In the genomic region with DNA sequence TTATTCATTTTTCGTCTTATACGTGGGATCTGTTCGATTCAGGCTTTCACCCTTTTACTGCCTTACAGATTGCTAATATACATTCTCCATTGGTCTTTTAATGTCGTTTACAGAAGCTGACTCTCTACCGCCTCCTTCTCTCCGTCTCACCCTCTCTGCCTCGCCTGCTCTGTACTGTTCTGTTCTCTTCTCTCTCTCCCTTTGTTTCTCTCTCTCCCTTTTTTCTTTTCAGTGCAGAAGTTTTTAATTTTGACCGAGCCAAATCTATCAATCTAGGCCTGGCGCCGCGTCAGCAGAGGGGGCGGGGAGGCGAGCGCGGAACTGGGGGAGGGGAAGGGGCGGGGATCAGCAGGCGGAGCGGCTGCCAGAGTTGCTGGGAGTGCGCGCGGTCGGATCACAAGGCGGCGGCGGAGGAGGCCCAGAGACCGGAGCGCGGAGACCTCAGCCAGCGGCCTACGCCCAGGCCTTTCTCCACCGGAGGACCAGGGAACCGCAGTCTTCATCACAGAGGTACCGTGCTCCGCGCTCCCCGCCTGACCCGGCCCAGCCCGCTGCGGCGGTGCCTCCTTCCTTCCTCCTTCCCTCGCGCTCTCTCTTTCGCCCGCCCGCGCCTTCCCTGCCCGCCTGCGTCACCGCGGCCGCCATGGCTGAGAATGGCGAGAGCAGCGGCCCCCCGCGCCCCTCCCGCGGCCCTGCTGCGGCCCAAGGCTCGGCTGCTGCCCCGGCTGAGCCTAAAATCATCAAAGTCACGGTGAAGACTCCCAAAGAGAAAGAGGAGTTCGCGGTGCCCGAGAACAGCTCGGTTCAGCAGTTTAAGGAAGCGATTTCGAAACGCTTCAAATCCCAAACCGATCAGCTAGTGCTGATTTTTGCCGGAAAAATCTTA, we compare ENCODE assay signal across 8 cellular contexts. TPM values are rescaled to one million over a fixed set of nuclear protein-coding genes. Genes with fewer than 3 reads are reported as not detected.
DNase-seq lines count a peak whose midpoint lies in the region; ATAC-seq, FAIRE-seq and TF ChIP-seq lines count a peak whose summit lies in the region.

TSS of gene UBQLN2 (plus strand) at position 397 of the 886 bp plus-strand sequence. CDS start at position 644, 247 bp downstream.

- peak; percentile 92 for ATAC-seq in HCT116
- peak; percentile 71 to 72 for ATAC-seq in activated naive CD4-positive, alpha-beta T cell treated with anti-CD3 and anti-CD28 coated beads, Interleukin-2, amount 50 U/mL, for 72 hours
- ATAC-seq in pancreas: peak; percentile 94 to 97 (median 96)

- peaks cover 47% of the 10 kb centered on the region for H3K79me2 ChIP-seq in HCT116 (ENCODE audit: insufficient read depth, low read length)

- RAD21 ChIA-PET in HCT116 (lab: Charles Lee; ENCODE audit: low non-redundant PET in 1 of 2, low total read pairs in 2 of 2, uncharacterized antibody in 2 of 2, unreplicated experiment in 2 of 2): no interaction called here

- no peak; the same call in 1 of the 2 replicates for TF ChIP-seq RAD21 in HCT116 (IDR thresholded peaks at IDR 0.05; ENCODE audit: low read depth)

- TF ChIP-seq POLR2A in HCT116 (IDR thresholded peaks at IDR 0.05; ENCODE audit: borderline replicate concordance, extremely low read depth, insufficient read depth, insufficient read length): no peak
- TF ChIP-seq POLR2A in thyroid gland (IDR thresholded peaks at IDR 0.05): peak in 1 of 2 donors; percentile 84

- H3K9ac ChIP-seq in HCT116 (ENCODE audit: low read length): peak within 1 kb of the TSS; percentile 86

- FAIRE-seq in pancreas (lab: Jason Lieb, UNC): no peak

- H2AFZ ChIP-seq in HCT116 (ENCODE audit: low read depth, low read length, poor library complexity, severe bottlenecking): peak within 1 kb of the TSS; percentile 74

- H3K36me3 ChIP-seq in HCT116 (ENCODE audit: control insufficient read depth in 1 of 2, insufficient read depth in 2 of 2, low read length in 2 of 2) (no peaks in the 10 kb centered on the region), pancreas (no peaks in the 10 kb centered on the region), thyroid gland (no peaks in the 10 kb centered on the region)

- peak within 1 kb of the TSS; percentile 83 for H3K4me2 ChIP-seq in HCT116 (ENCODE audit: low read length)

- WGBS in pancreas, 2 donors: 0 to 21% methylated on average over 65 to 70 of the region's 70 CpGs
- 0 to 4% methylated on average over 14 to 20 of the region's 70 CpGs for WGBS in thyroid gland, 2 donors

- peaks cover 16 to 23% of the 10 kb centered on the region in 2 donors for H3K36me3 Mint-ChIP-seq in activated naive CD4-positive, alpha-beta T cell treated with anti-CD3 and anti-CD28 coated beads, Interleukin-2, amount 50 U/mL, for 72 hours
- no peaks in the 10 kb centered on the region for H3K36me3 Mint-ChIP-seq in glutamatergic neuron (ENCODE audit: unreplicated experiment)

- H3K27me3 ChIP-seq in HCT116 (ENCODE audit: insufficient read depth, low read length) (no peaks in the 10 kb centered on the region), pancreas (peaks cover 0 to 14% (median 0%) of the 10 kb centered on the region in 4 donors), thyroid gland (no peaks in the 10 kb centered on the region)

- no peaks in the 10 kb centered on the region for H3K9me2 ChIP-seq in HCT116 (ENCODE audit: insufficient read depth)

- POLR2A ChIA-PET in HCT116 (lab: Charles Lee): no interaction called here

- peak within 1 kb of the TSS; percentile 97 to 99 for H3K27ac Mint-ChIP-seq in activated naive CD4-positive, alpha-beta T cell treated with anti-CD3 and anti-CD28 coated beads, Interleukin-2, amount 50 U/mL, for 72 hours
- peak within 1 kb of the TSS; percentile 98 for H3K27ac Mint-ChIP-seq in glutamatergic neuron (ENCODE audit: unreplicated experiment)

- H3K4me3 ChIP-seq in HCT116 (replicated peaks in 1 of 2; ENCODE audit: low read depth in 1 of 2, low read length in 2 of 2) (peak within 1 kb of the TSS; percentile 62 to 77), pancreas (peak within 1 kb of the TSS; percentile 21 to 59 (median 51)), thyroid gland (replicated peaks in 1 of 3) (peak within 1 kb of the TSS; percentile 9 to 75 (median 51))

- DNase-seq in GF-D8 (lab: John Stamatoyannopoulos, UW) (peak; percentile 24), HCT116 (ENCODE audit: low read depth, low spot score) (peak; percentile 31), MV-4-11 (lab: John Stamatoyannopoulos, UW) (peak; percentile 46), SKM-1 (lab: John Stamatoyannopoulos, UW; ENCODE audit: unreplicated experiment) (peak; percentile 17), glutamatergic neuron (peak; percentile 86), pancreas (peak; percentile 72 to 88 (median 81)), thyroid gland (peak; percentile 79 to 82)
- DNase-seq in activated naive CD4-positive, alpha-beta T cell treated with anti-CD3 and anti-CD28 coated beads, Interleukin-2, amount 50 U/mL, for 72 hours (ENCODE audit: low spot score in 2 of 2): peak; percentile 65 to 78

- BruUV-seq in HCT116 (replicated peaks; lab: Mats Ljungman, UMichigan): no TSS peak

- TF ChIP-seq CTCF in HCT116 (IDR thresholded peaks at IDR 0.05 in 2 of 3, conservative IDR thresholded peaks at IDR 0.05 in 1 of 3; ENCODE audit: borderline replicate concordance in 1 of 3, insufficient read depth in 1 of 3, low read depth in 2 of 3, low read length in 2 of 3): no peak; a peak in 1 of 6 replicates
- TF ChIP-seq CTCF in glutamatergic neuron (IDR thresholded peaks at IDR 0.05; ENCODE audit: partially characterized antibody, unreplicated experiment): no peak
- TF ChIP-seq CTCF in pancreas (IDR thresholded peaks at IDR 0.05): no peak
- peak in 2 of 6 experiments; percentile 9 to 12 for TF ChIP-seq CTCF in thyroid gland (IDR thresholded peaks at IDR 0.05)

- H3K4me1 ChIP-seq in HCT116 (ENCODE audit: control insufficient read depth in 1 of 2, insufficient read depth in 2 of 2, low read length in 2 of 2) (peaks cover 3 to 5% of the 10 kb centered on the region in 2 experiments), pancreas (peaks cover 0 to 5% (median 0%) of the 10 kb centered on the region in 3 donors), thyroid gland (peaks cover 0 to 10% of the 10 kb centered on the region in 2 donors)

- CTCF ChIA-PET in HCT116 (lab: Charles Lee): no interaction called here

- no peaks in the 10 kb centered on the region for H4K20me1 ChIP-seq in HCT116 (ENCODE audit: insufficient read depth)

- H3K4me1 Mint-ChIP-seq in glutamatergic neuron (ENCODE audit: low read depth, unreplicated experiment): peaks cover 1% of the 10 kb centered on the region

- H3K27ac ChIP-seq in HCT116 (ENCODE audit: low read depth, low read length): peak within 1 kb of the TSS; percentile 87
- H3K27ac ChIP-seq in pancreas: peak within 1 kb of the TSS; percentile 80 to 96 (median 89)
- H3K27ac ChIP-seq in thyroid gland: peak within 1 kb of the TSS; percentile 95 to 98 (median 96)

- peaks cover 3% of the 10 kb centered on the region for H3K27me3 Mint-ChIP-seq in glutamatergic neuron (ENCODE audit: unreplicated experiment)

- H3K9me3 ChIP-seq in HCT116 (ENCODE audit: control insufficient read depth in 1 of 2, insufficient read depth in 1 of 2, low read depth in 1 of 2, low read length in 2 of 2): no peaks in the 10 kb centered on the region
- H3K9me3 ChIP-seq in pancreas: peaks cover 0 to 1% (median 0%) of the 10 kb centered on the region in 4 donors
- H3K9me3 ChIP-seq in thyroid gland: no peaks in the 10 kb centered on the region

- H3K4me3 Mint-ChIP-seq in glutamatergic neuron (ENCODE audit: unreplicated experiment): peak within 1 kb of the TSS; percentile 100

- intact Hi-C loops in HCT116 (cut with micrococcal nuclease) (loop anchor here (5.0 kb wide), 1 partner anchor 164 kb away; the partner anchor contains the start of gene NBDY), pancreas (cut with DNase I) (no loop called here), thyroid gland (cut with DNase I) (no loop called here)

- no peaks in the 10 kb centered on the region for H3K9me3 Mint-ChIP-seq in activated naive CD4-positive, alpha-beta T cell treated with anti-CD3 and anti-CD28 coated beads, Interleukin-2, amount 50 U/mL, for 72 hours
- peaks cover 8% of the 10 kb centered on the region for H3K9me3 Mint-ChIP-seq in glutamatergic neuron (ENCODE audit: unreplicated experiment)

TF ChIP-seq in HCT116, 20 proteins besides CTCF, POLR2A, EP300 and RAD21 (continues in another document):
- TF ChIP-seq TCF7L2 (IDR thresholded peaks at IDR 0.05; ENCODE audit: borderline replicate concordance, extremely low read depth, insufficient read depth, insufficient read length) (peak; percentile 33), SIN3A (IDR thresholded peaks at IDR 0.05; ENCODE audit: low read depth) (peak; percentile 41; the same call in 1 of the 2 replicates), EZH2phosphoT487 (IDR thresholded peaks at IDR 0.05; ENCODE audit: borderline replicate concordance) (no peak), POLR2AphosphoS5 (IDR thresholded peaks at IDR 0.05; ENCODE audit: low read depth, low read length) (peak; percentile 71), ELF1 (IDR thresholded peaks at IDR 0.05; ENCODE audit: borderline replicate concordance, low read depth) (no peak), ZNF274 (IDR thresholded peaks at IDR 0.05; ENCODE audit: low read depth, low read length) (no peak), EGR1 (IDR thresholded peaks at IDR 0.05; ENCODE audit: low read depth) (peak; percentile 36; the same call in 1 of the 2 replicates), SRF (IDR thresholded peaks at IDR 0.05; ENCODE audit: low read depth) (no peak), EZH2 (IDR thresholded peaks at IDR 0.05) (no peak), ZFX (IDR thresholded peaks at IDR 0.05) (peak; percentile 89), YY1 (IDR thresholded peaks at IDR 0.05; ENCODE audit: extremely low read depth, insufficient replicate concordance, low read depth, low read length) (peak; percentile 64), JUND (IDR thresholded peaks at IDR 0.05) (no peak)
- TF ChIP-seq, protein P1, sequence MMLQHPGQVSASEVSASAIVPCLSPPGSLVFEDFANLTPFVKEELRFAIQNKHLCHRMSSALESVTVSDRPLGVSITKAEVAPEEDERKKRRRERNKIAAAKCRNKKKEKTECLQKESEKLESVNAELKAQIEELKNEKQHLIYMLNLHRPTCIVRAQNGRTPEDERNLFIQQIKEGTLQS (IDR thresholded peaks at IDR 0.05): no peak
- TF ChIP-seq, protein P2, sequence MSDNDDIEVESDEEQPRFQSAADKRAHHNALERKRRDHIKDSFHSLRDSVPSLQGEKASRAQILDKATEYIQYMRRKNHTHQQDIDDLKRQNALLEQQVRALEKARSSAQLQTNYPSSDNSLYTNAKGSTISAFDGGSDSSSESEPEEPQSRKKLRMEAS (IDR thresholded peaks at IDR 0.05): peak; percentile 53; the same call in 1 of the 2 replicates

RNA-seq across cellular contexts. Expression of gene UBQLN2, which starts in this region (rescaled TPM):
- 20.9 TPM for total RNA-seq in HCT116 (2021; ENCODE audit: unreplicated experiment)
- 10.5 and 13.1 TPM in 2 replicates for polyA plus RNA-seq in HCT116 (2012)
- 10 to 100 TPM; 33.4 to 45.8 TPM for total RNA-seq in activated naive CD4-positive, alpha-beta T cell treated with anti-CD3 and anti-CD28 coated beads, Interleukin-2, amount 50 U/mL, for 72 hours
- total RNA-seq in glutamatergic neuron (ENCODE audit: unreplicated experiment): 49.8 TPM
- 10 to 100 TPM in 2 of 6 donors, 1 to 10 TPM in 4; 5.7 to 16.3 (median 6.9) TPM for total RNA-seq in pancreas
- polyA plus RNA-seq in pancreas: 1 to 10 TPM; 3.7 to 9.8 TPM
- total RNA-seq in thyroid gland: 10 to 100 TPM; 31.4 to 45.4 (median 40.0) TPM

Comparison
In these comparisons a context has a peak if more than half of its experiments do, and no peak if none do; other contexts are left out.
1. Peak in every context shown above with its lines: DNase-seq, ATAC-seq, H3K4me3 ChIP-seq and H3K27ac ChIP-seq.
2. DNase-seq: peak in every context shown above with its lines; median percentile 86 in glutamatergic neuron; 81 in pancreas; 80 in thyroid gland; 72 in activated naive CD4-positive, alpha-beta T cell treated with anti-CD3 and anti-CD28 coated beads, Interleukin-2, amount 50 U/mL, for 72 hours; 46 in MV-4-11; 31 in HCT116; 24 in GF-D8; 17 in SKM-1.